In the genomic region with DNA sequence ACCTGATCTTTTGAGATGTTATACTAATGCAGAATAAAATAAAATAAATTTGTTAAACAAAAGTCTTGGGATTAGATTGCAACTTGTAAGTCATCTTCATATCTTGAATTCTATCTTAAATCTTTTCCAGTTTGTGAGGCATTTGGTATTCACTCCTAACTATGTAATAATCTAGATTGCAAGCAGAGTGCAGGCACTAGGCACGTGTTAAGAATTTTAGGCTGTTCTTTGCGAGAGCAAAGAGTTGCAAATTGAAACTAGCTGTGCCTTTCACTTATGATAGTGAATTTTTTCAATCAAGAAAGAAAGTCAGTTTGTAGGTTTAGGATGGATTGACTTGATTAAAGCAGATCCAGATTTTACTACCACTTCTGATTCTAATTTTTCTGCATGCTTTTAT, we compare ENCODE assay signal across 19 cellular contexts.
"Had no signal": no experiment of that assay in that cellular context is flagged by ENCODE, and none has a peak within 500 bp of the region (broad histone marks: within the 10 kb centered on the region; RNA-seq: fewer than 3 reads in every experiment).

No MANE protein-coding gene starts in this region.

- H3K4me1 Mint-ChIP-seq: naive B cell; stimulated activated memory B cell treated with anti-CD40 and anti-IgM and Interleukin-4, amounts not matched to agents 10 μg/mL and 1 μg/mL and 100 μg/mL, for 72 hours had no signal

- H3K9me3 ChIP-seq: colonic mucosa, left lung, prostate gland, right lobe of liver, spleen, testis had no signal

- H3K9ac ChIP-seq: parathyroid adenoma had no signal

- H3K4me3 Mint-ChIP-seq: immature natural killer cell; naive B cell; nephron; stimulated activated memory B cell treated with anti-CD40 and anti-IgM and Interleukin-4, amounts not matched to agents 10 μg/mL and 1 μg/mL and 100 μg/mL, for 72 hours; stimulated activated naive CD8-positive, alpha-beta T cell treated with anti-CD3 and anti-CD28 coated beads, Interleukin-15, Interleukin-2, amounts not matched to agents 100 ng/mL and 50 ng/mL, for 24 hours had no signal

- H2AFZ ChIP-seq: parathyroid adenoma had no signal

- H3K36me3 ChIP-seq: colonic mucosa, left lung, prostate gland, right lobe of liver, spleen had no signal

- H3K4me1 ChIP-seq: colonic mucosa, left lung, parathyroid adenoma, prostate gland, right lobe of liver, spleen, testis had no signal

- DNase-seq: colonic mucosa; dermis blood vessel endothelial cell; erythroblast; immature natural killer cell; left lung; mesendoderm; naive B cell; right lobe of liver; spleen; stimulated activated CD4-positive, alpha-beta T cell treated with anti-CD3 and anti-CD28 coated beads, Interleukin-15, amount 100 ng/mL, for 24 hours; stimulated activated CD4-positive, alpha-beta T cell treated with anti-CD3 and anti-CD28 coated beads, Interleukin-1b, Interleukin-23, amount 100 ng/mL, for 48 hours; stimulated activated CD4-positive, alpha-beta T cell treated with anti-CD3 and anti-CD28 coated beads, Interleukin-4, amount 100 ng/mL, for 24 hours; testis had no signal

- H3K27me3 ChIP-seq: colonic mucosa, left lung, right lobe of liver, spleen, testis had no signal

- H3K27ac Mint-ChIP-seq: immature natural killer cell; stimulated activated memory B cell treated with anti-CD40 and anti-IgM and Interleukin-4, amounts not matched to agents 10 μg/mL and 1 μg/mL and 100 μg/mL, for 72 hours; stimulated activated naive CD8-positive, alpha-beta T cell treated with anti-CD3 and anti-CD28 coated beads, Interleukin-15, Interleukin-2, amounts not matched to agents 100 ng/mL and 50 ng/mL, for 24 hours had no signal

- H3K4me3 ChIP-seq: colonic mucosa, left lung, lung, prostate gland, right lobe of liver, spleen, testis had no signal

- H3K27ac ChIP-seq: colonic mucosa, left lung, parathyroid adenoma, prostate gland, right lobe of liver, spleen had no signal

- H3K36me3 Mint-ChIP-seq: naive B cell; stimulated activated memory B cell treated with anti-CD40 and anti-IgM and Interleukin-4, amounts not matched to agents 10 μg/mL and 1 μg/mL and 100 μg/mL, for 72 hours had no signal

- ATAC-seq: left lung; right lobe of liver; stimulated activated memory B cell treated with anti-CD40 and anti-IgM and Interleukin-4, amounts not matched to agents 10 μg/mL and 1 μg/mL and 100 μg/mL, for 72 hours had no signal

- H3K27me3 Mint-ChIP-seq: naive B cell; stimulated activated memory B cell treated with anti-CD40 and anti-IgM and Interleukin-4, amounts not matched to agents 10 μg/mL and 1 μg/mL and 100 μg/mL, for 72 hours; stimulated activated naive CD8-positive, alpha-beta T cell treated with anti-CD3 and anti-CD28 coated beads, Interleukin-15, Interleukin-2, amounts not matched to agents 100 ng/mL and 50 ng/mL, for 24 hours had no signal

- H3K9me3 Mint-ChIP-seq: immature natural killer cell; naive B cell; nephron; stimulated activated memory B cell treated with anti-CD40 and anti-IgM and Interleukin-4, amounts not matched to agents 10 μg/mL and 1 μg/mL and 100 μg/mL, for 72 hours; stimulated activated naive CD8-positive, alpha-beta T cell treated with anti-CD3 and anti-CD28 coated beads, Interleukin-15, Interleukin-2, amounts not matched to agents 100 ng/mL and 50 ng/mL, for 24 hours had no signal
